Comparison of ENCODE assay signal across 1 cellular context in genomic region chr10:102133373-102134195, GRCh38.
A peak's percentile ranks its signal among the peaks of the same experiment; 100 is the strongest.
TF ChIP-seq lines count a peak whose summit lies in the region.

No MANE protein-coding gene starts in this region.

TF ChIP-seq in HepG2, 621 proteins besides CTCF, POLR2A, EP300 and RAD21 (continued from another document and continues in another):
- TF ChIP-seq ZBTB40 (IDR thresholded peaks at IDR 0.05) (no peak), ZBTB40 (CRISPR knock-in tag; IDR thresholded peaks at IDR 0.05) (no peak), TRAFD1 (CRISPR knock-in tag; IDR thresholded peaks at IDR 0.05; ENCODE audit: borderline replicate concordance) (no peak), IRF2 (CRISPR knock-in tag; IDR thresholded peaks at IDR 0.05) (no peak), ELF3 (CRISPR knock-in tag; IDR thresholded peaks at IDR 0.05) (no peak), RBFOX2 (IDR thresholded peaks at IDR 0.05; ENCODE audit: low read depth, low read length) (peak; percentile 30; the same call in 1 of the 2 replicates), HINFP (CRISPR knock-in tag; IDR thresholded peaks at IDR 0.05; ENCODE audit: low read depth) (no peak), ZNF746 (CRISPR knock-in tag; IDR thresholded peaks at IDR 0.05) (0 out of 2 replicates have a peak, but pooled peaks have one; percentile 42), ZNF275 (CRISPR knock-in tag; IDR thresholded peaks at IDR 0.05; ENCODE audit: borderline replicate concordance) (no peak), ZNF292 (CRISPR knock-in tag; IDR thresholded peaks at IDR 0.05; ENCODE audit: borderline replicate concordance, low read depth) (no peak), ARID3A (IDR thresholded peaks at IDR 0.05; ENCODE audit: low read depth, low read length) (no peak), NRL (CRISPR knock-in tag; IDR thresholded peaks at IDR 0.05; ENCODE audit: borderline replicate concordance) (no peak), JARID2 (CRISPR knock-in tag; IDR thresholded peaks at IDR 0.05; ENCODE audit: insufficient replicate concordance) (no peak), SNAPC4 (CRISPR knock-in tag; IDR thresholded peaks at IDR 0.05) (no peak), ZNF230 (CRISPR knock-in tag; IDR thresholded peaks at IDR 0.05) (no peak), ZNF564 (CRISPR knock-in tag; IDR thresholded peaks at IDR 0.05) (peak; percentile 30; the same call in 1 of the 2 replicates), ZNF101 (CRISPR knock-in tag; IDR thresholded peaks at IDR 0.05; ENCODE audit: borderline replicate concordance, low read depth) (no peak), FOXK1 (CRISPR knock-in tag; IDR thresholded peaks at IDR 0.05; ENCODE audit: borderline replicate concordance, low read depth) (no peak), ZNF431 (CRISPR knock-in tag; IDR thresholded peaks at IDR 0.05; ENCODE audit: borderline replicate concordance, low read depth) (no peak), SKI (IDR thresholded peaks at IDR 0.05; ENCODE audit: partially characterized antibody) (peak; percentile 21), ZBTB46 (CRISPR knock-in tag; IDR thresholded peaks at IDR 0.05; ENCODE audit: borderline replicate concordance) (no peak), ESRRA (CRISPR knock-in tag; IDR thresholded peaks at IDR 0.05; ENCODE audit: low read depth) (no peak), TFAP4 (IDR thresholded peaks at IDR 0.05; ENCODE audit: borderline replicate concordance, low read depth) (no peak), ZNF281 (CRISPR knock-in tag; IDR thresholded peaks at IDR 0.05; ENCODE audit: borderline replicate concordance) (peak; percentile 97)
